1 cellular context compared by ENCODE assay signal in the genomic region with DNA sequence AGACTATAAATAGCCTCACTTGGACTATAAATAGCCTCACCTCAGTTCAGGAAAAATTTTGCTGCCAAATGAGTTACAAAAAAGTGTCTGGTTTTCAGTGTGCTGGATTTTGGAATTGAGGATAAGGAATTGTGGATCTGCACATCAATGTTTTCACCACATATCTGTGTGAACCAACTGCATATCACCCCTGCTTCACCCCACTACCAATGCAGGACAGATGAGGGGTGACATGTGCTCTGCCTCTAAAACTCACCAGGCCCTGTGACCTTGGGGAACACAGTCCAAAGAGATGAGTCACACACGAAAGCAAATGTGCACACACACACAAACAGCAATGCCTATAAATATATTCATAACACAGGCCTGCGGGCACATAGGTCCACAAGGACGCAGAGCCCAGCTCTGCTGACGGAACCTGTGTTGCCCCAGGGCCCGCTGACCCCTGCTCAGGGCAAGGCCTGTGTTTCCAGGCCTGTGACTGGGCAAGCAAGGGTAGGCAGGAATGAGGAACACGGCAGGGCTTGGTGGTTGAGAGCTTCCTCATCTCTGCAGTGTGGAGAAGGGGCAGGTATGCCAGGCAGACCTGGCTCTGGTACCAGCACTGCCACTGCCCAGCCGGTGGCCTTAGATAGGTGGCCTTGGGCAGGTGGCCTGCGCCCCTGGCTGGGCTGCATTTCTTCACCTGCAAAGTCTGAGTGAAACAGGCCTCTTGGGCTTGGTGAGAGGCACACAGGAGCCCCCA.
TF ChIP-seq lines count a peak whose summit lies in the region.

No MANE protein-coding gene starts in this region.

TF ChIP-seq in HepG2, 621 proteins besides CTCF, POLR2A, EP300 and RAD21 (continued from another document and continues in another):
- TF ChIP-seq ZNF280D (CRISPR knock-in tag; IDR thresholded peaks at IDR 0.05), result no peak
- TF ChIP-seq, protein P1, sequence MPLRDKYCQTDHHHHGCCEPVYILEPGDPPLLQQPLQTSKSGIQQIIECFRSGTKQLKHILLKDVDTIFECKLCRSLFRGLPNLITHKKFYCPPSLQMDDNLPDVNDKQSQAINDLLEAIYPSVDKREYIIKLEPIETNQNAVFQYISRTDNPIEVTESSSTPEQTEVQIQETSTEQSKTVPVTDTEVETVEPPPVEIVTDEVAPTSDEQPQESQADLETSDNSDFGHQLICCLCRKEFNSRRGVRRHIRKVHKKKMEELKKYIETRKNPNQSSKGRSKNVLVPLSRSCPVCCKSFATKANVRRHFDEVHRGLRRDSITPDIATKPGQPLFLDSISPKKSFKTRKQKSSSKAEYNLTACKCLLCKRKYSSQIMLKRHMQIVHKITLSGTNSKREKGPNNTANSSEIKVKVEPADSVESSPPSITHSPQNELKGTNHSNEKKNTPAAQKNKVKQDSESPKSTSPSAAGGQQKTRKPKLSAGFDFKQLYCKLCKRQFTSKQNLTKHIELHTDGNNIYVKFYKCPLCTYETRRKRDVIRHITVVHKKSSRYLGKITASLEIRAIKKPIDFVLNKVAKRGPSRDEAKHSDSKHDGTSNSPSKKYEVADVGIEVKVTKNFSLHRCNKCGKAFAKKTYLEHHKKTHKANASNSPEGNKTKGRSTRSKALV (CRISPR knock-in tag; IDR thresholded peaks at IDR 0.05), result 0 out of 2 replicates have a peak, but pooled peaks have one; percentile 30
- TF ChIP-seq RBFOX2 (IDR thresholded peaks at IDR 0.05; ENCODE audit: low read depth, low read length), result no peak
- 0 out of 2 replicates have a peak, but pooled peaks have one; percentile 66 for TF ChIP-seq BRCA1 (CRISPR knock-in tag; IDR thresholded peaks at IDR 0.05)
- TF ChIP-seq MAFG (CRISPR knock-in tag; IDR thresholded peaks at IDR 0.05), result no peak
- no peak for TF ChIP-seq PHF5A (CRISPR knock-in tag; IDR thresholded peaks at IDR 0.05; ENCODE audit: low read depth, unreplicated experiment)
- TF ChIP-seq ASH2L (IDR thresholded peaks at IDR 0.05; ENCODE audit: insufficient read length, low read depth, low read length), result peak; percentile 83
- TF ChIP-seq POLR2AphosphoS2 (IDR thresholded peaks at IDR 0.05; ENCODE audit: low read depth, low read length), result no peak
- TF ChIP-seq MLLT10 (CRISPR knock-in tag; IDR thresholded peaks at IDR 0.05), result no peak
- no peak for TF ChIP-seq ZNF124 (CRISPR knock-in tag; IDR thresholded peaks at IDR 0.05)
- no peak for TF ChIP-seq ZNF883 (CRISPR knock-in tag; IDR thresholded peaks at IDR 0.05; ENCODE audit: not compliant biosample characterization)
- no peak for TF ChIP-seq PRMT3 (CRISPR knock-in tag; IDR thresholded peaks at IDR 0.05; ENCODE audit: borderline replicate concordance, low read depth)
- TF ChIP-seq ZNF747 (CRISPR knock-in tag; IDR thresholded peaks at IDR 0.05; ENCODE audit: borderline replicate concordance), result no peak
- peak; percentile 58; the same call in 1 of the 2 replicates for TF ChIP-seq FOXO1 (CRISPR knock-in tag; IDR thresholded peaks at IDR 0.05)
- no peak for TF ChIP-seq ZNF670 (CRISPR knock-in tag; IDR thresholded peaks at IDR 0.05; ENCODE audit: borderline replicate concordance)
- no peak for TF ChIP-seq ZNF484 (CRISPR knock-in tag; IDR thresholded peaks at IDR 0.05; ENCODE audit: borderline replicate concordance, low read depth)
- peak; percentile 60 for TF ChIP-seq NCOA2 (CRISPR knock-in tag; IDR thresholded peaks at IDR 0.05)
- peak; percentile 94 for TF ChIP-seq RXRA (CRISPR knock-in tag; IDR thresholded peaks at IDR 0.05)
- TF ChIP-seq CCAR2 (optimal IDR thresholded peaks at IDR 0.05; ENCODE audit: low read depth, low read length), result no peak
- TF ChIP-seq FOXK1 (CRISPR knock-in tag; IDR thresholded peaks at IDR 0.05; ENCODE audit: borderline replicate concordance, low read depth), result no peak; the same call in 1 of the 2 replicates
- no peak for TF ChIP-seq TRIM24 (CRISPR knock-in tag; IDR thresholded peaks at IDR 0.05)
- no peak for TF ChIP-seq FOXA1 (IDR thresholded peaks at IDR 0.05)
- peak; percentile 24; the same call in 1 of the 2 replicates for TF ChIP-seq FOXA1 (CRISPR knock-in tag; IDR thresholded peaks at IDR 0.05)
- no peak for TF ChIP-seq TMF1 (CRISPR knock-in tag; IDR thresholded peaks at IDR 0.05; ENCODE audit: low read depth)
- no peak for TF ChIP-seq ZNF766 (CRISPR knock-in tag; IDR thresholded peaks at IDR 0.05; ENCODE audit: borderline replicate concordance)
- TF ChIP-seq ZNF251 (CRISPR knock-in tag; IDR thresholded peaks at IDR 0.05), result no peak
- TF ChIP-seq ZFYVE20 (CRISPR knock-in tag; IDR thresholded peaks at IDR 0.05; ENCODE audit: borderline replicate concordance, low read depth), result no peak
- TF ChIP-seq ZNF503 (CRISPR knock-in tag; IDR thresholded peaks at IDR 0.05), result no peak
- TF ChIP-seq BHLHE40 (IDR thresholded peaks at IDR 0.05; ENCODE audit: low read length), result no peak
- TF ChIP-seq XBP1 (CRISPR knock-in tag; IDR thresholded peaks at IDR 0.05), result no peak
- TF ChIP-seq ZNF333 (CRISPR knock-in tag; IDR thresholded peaks at IDR 0.05; ENCODE audit: borderline replicate concordance), result no peak
- TF ChIP-seq ZZZ3 (CRISPR knock-in tag; IDR thresholded peaks at IDR 0.05; ENCODE audit: borderline replicate concordance), result no peak
- peak; percentile 70 for TF ChIP-seq HDAC1 (CRISPR knock-in tag; IDR thresholded peaks at IDR 0.05)
- TF ChIP-seq RAD51 (IDR thresholded peaks at IDR 0.05; ENCODE audit: borderline replicate concordance), result no peak
- TF ChIP-seq PHF20 (CRISPR knock-in tag; IDR thresholded peaks at IDR 0.05), result no peak; the same call in 1 of the 2 replicates
- TF ChIP-seq, protein P2, sequence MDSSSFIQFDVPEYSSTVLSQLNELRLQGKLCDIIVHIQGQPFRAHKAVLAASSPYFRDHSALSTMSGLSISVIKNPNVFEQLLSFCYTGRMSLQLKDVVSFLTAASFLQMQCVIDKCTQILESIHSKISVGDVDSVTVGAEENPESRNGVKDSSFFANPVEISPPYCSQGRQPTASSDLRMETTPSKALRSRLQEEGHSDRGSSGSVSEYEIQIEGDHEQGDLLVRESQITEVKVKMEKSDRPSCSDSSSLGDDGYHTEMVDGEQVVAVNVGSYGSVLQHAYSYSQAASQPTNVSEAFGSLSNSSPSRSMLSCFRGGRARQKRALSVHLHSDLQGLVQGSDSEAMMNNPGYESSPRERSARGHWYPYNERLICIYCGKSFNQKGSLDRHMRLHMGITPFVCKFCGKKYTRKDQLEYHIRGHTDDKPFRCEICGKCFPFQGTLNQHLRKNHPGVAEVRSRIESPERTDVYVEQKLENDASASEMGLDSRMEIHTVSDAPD (CRISPR knock-in tag; IDR thresholded peaks at IDR 0.05), result no peak
- TF ChIP-seq, protein P3, sequence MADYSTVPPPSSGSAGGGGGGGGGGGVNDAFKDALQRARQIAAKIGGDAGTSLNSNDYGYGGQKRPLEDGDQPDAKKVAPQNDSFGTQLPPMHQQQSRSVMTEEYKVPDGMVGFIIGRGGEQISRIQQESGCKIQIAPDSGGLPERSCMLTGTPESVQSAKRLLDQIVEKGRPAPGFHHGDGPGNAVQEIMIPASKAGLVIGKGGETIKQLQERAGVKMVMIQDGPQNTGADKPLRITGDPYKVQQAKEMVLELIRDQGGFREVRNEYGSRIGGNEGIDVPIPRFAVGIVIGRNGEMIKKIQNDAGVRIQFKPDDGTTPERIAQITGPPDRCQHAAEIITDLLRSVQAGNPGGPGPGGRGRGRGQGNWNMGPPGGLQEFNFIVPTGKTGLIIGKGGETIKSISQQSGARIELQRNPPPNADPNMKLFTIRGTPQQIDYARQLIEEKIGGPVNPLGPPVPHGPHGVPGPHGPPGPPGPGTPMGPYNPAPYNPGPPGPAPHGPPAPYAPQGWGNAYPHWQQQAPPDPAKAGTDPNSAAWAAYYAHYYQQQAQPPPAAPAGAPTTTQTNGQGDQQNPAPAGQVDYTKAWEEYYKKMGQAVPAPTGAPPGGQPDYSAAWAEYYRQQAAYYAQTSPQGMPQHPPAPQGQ (CRISPR knock-in tag; IDR thresholded peaks at IDR 0.05; ENCODE audit: borderline replicate concordance), result no peak
- TF ChIP-seq ZNF549 (CRISPR knock-in tag; IDR thresholded peaks at IDR 0.05), result no peak
- TF ChIP-seq ZMYM2 (CRISPR knock-in tag; IDR thresholded peaks at IDR 0.05), result no peak
- no peak for TF ChIP-seq SIN3B (IDR thresholded peaks at IDR 0.05; ENCODE audit: low read length)
- TF ChIP-seq, protein P4, sequence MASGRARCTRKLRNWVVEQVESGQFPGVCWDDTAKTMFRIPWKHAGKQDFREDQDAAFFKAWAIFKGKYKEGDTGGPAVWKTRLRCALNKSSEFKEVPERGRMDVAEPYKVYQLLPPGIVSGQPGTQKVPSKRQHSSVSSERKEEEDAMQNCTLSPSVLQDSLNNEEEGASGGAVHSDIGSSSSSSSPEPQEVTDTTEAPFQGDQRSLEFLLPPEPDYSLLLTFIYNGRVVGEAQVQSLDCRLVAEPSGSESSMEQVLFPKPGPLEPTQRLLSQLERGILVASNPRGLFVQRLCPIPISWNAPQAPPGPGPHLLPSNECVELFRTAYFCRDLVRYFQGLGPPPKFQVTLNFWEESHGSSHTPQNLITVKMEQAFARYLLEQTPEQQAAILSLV (CRISPR knock-in tag; IDR thresholded peaks at IDR 0.05; ENCODE audit: borderline replicate concordance), result no peak
- TF ChIP-seq CEBPG (CRISPR knock-in tag; IDR thresholded peaks at IDR 0.05), result 0 out of 2 replicates have a peak, but pooled peaks have one; percentile 8
- 0 out of 2 replicates have a peak, but pooled peaks have one; percentile 26 for TF ChIP-seq THAP9 (CRISPR knock-in tag; IDR thresholded peaks at IDR 0.05; ENCODE audit: borderline replicate concordance)
